In genomic region chrX:45847966-45848365, GRCh38 we compare ENCODE assay signal across 13 cellular contexts.
DNase-seq lines count a peak whose midpoint lies in the region; ATAC-seq and TF ChIP-seq lines count a peak whose summit lies in the region.
"Had no signal": no experiment of that assay in that cellular context is flagged by ENCODE, and none has a peak within 500 bp of the region (broad histone marks: within the 10 kb centered on the region; RNA-seq: fewer than 3 reads in every experiment).

No MANE protein-coding gene starts in this region.

- H3K9ac ChIP-seq in NT2/D1 (ENCODE audit: insufficient read length, low read depth) = no peak overlapping the region
- H3K9ac ChIP-seq in skeletal muscle satellite cell (ENCODE audit: low read depth, low read length) = no peak overlapping the region

- peaks cover 54% of the 10 kb centered on the region for H3K36me3 ChIP-seq in NT2/D1 (ENCODE audit: insufficient read depth, insufficient read length, low read length)
- peaks cover 36% of the 10 kb centered on the region for H3K36me3 ChIP-seq in skeletal muscle satellite cell (ENCODE audit: insufficient read depth, low read length)

- H3K36me3 Mint-ChIP-seq in activated naive CD8-positive, alpha-beta T cell = peaks cover 15% of the 10 kb centered on the region
- H3K36me3 Mint-ChIP-seq in activated naive CD8-positive, alpha-beta T cell treated with anti-CD3 and anti-CD28 coated beads for 36 hours = peaks cover 32% of the 10 kb centered on the region

- DNase-seq in activated naive CD8-positive, alpha-beta T cell treated with anti-CD3 and anti-CD28 coated beads for 36 hours = no peak
- DNase-seq in NT2/D1 (ENCODE audit: low read depth, low spot score) (no peak), epithelial cell of esophagus (ENCODE audit: low read depth) (no peak), COLO829 (ENCODE audit: low spot score) (no peak), NCI-H1105 (lab: John Stamatoyannopoulos, UW) (no peak)
- DNase-seq: DMS153, NCI-H187 treated with DMSO at 0.1 percent for 48 hours, retina had no signal

- H3K4me2 ChIP-seq in skeletal muscle satellite cell (ENCODE audit: low read length) = peak overlapping the region; percentile 46

- no peaks in the 10 kb centered on the region for H3K9me3 ChIP-seq in NT2/D1 (ENCODE audit: insufficient read depth, low read length)
- no peaks in the 10 kb centered on the region for H3K9me3 ChIP-seq in skeletal muscle satellite cell (replicated peaks; ENCODE audit: low read length)

- TF ChIP-seq CTCF in epithelial cell of esophagus (IDR thresholded peaks at IDR 0.05; ENCODE audit: insufficient read depth, low read depth, low read length, missing control alignments) = no peak

- H3K27me3 ChIP-seq in NT2/D1 (ENCODE audit: insufficient read depth, insufficient read length) (no peaks in the 10 kb centered on the region), skeletal muscle satellite cell (ENCODE audit: control insufficient read depth, insufficient read depth, low read length) (no peaks in the 10 kb centered on the region)

- no peaks in the 10 kb centered on the region for H3K4me1 ChIP-seq in NT2/D1 (ENCODE audit: insufficient read depth, insufficient read length)
- H3K4me1 ChIP-seq in skeletal muscle satellite cell (ENCODE audit: control insufficient read depth, insufficient read depth, low read length) = peaks cover 19% of the 10 kb centered on the region

- peak overlapping the region; percentile 79 for H3K4me3 Mint-ChIP-seq in activated naive CD8-positive, alpha-beta T cell
- H3K4me3 Mint-ChIP-seq in activated naive CD8-positive, alpha-beta T cell treated with anti-CD3 and anti-CD28 coated beads for 36 hours = no peak overlapping the region
- H3K4me3 Mint-ChIP-seq: B cell; central memory CD8-positive, alpha-beta T cell had no signal

- peaks cover 37% of the 10 kb centered on the region for H3K4me1 Mint-ChIP-seq in activated naive CD8-positive, alpha-beta T cell (ENCODE audit: low read depth)
- peaks cover 25% of the 10 kb centered on the region for H3K4me1 Mint-ChIP-seq in activated naive CD8-positive, alpha-beta T cell treated with anti-CD3 and anti-CD28 coated beads for 36 hours

- no peak overlapping the region for H3K27ac Mint-ChIP-seq in activated naive CD8-positive, alpha-beta T cell
- H3K27ac Mint-ChIP-seq in activated naive CD8-positive, alpha-beta T cell treated with anti-CD3 and anti-CD28 coated beads for 36 hours = no peak overlapping the region
- H3K27ac Mint-ChIP-seq: B cell had no signal

- no peak for ATAC-seq in HG02981 (IDR thresholded peaks at IDR 0.05; ENCODE audit: unreplicated experiment)

- H3K27me3 Mint-ChIP-seq in activated naive CD8-positive, alpha-beta T cell = no peaks in the 10 kb centered on the region
- no peaks in the 10 kb centered on the region for H3K27me3 Mint-ChIP-seq in activated naive CD8-positive, alpha-beta T cell treated with anti-CD3 and anti-CD28 coated beads for 36 hours
- H3K27me3 Mint-ChIP-seq: central memory CD8-positive, alpha-beta T cell had no signal

- H3K4me3 ChIP-seq in NT2/D1 (ENCODE audit: insufficient read length, low read depth) (peak overlapping the region; percentile 8), epithelial cell of esophagus (ENCODE audit: low read length) (peak overlapping the region; percentile 27), skeletal muscle satellite cell (ENCODE audit: low read length) (no peak overlapping the region)

- H3K9me3 Mint-ChIP-seq in activated naive CD8-positive, alpha-beta T cell (ENCODE audit: low read depth) = no peaks in the 10 kb centered on the region
- H3K9me3 Mint-ChIP-seq in activated naive CD8-positive, alpha-beta T cell treated with anti-CD3 and anti-CD28 coated beads for 36 hours = no peaks in the 10 kb centered on the region
- H3K9me3 Mint-ChIP-seq: central memory CD8-positive, alpha-beta T cell had no signal
